ENCODE assay signal across 24 cellular contexts in the genomic region with DNA sequence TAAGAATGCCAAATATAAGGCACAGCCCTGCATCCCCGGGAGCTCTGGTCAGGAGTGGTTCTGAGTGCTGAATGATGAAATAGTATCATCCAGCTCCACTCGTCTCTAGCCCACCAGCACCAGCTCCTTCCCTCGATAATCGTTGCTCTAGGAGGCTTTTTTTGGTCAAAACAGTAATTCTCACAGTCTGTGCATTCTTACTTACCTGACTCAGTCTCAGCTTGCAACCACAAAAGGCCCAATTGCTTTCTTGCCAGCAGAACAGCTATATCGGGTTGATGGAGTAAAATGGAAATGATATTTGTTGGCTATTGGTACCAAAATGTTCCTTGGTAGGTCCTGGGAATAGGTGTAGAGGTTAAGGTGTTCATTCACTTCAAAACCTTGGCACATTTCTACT.
DNase-seq lines count a peak whose midpoint lies in the region; ATAC-seq and TF ChIP-seq lines count a peak whose summit lies in the region.
"Had no signal": no experiment of that assay in that cellular context is flagged by ENCODE, and none has a peak within 500 bp of the region (broad histone marks: within the 10 kb centered on the region; RNA-seq: fewer than 3 reads in every experiment).

No MANE protein-coding gene starts in this region.

- no peak for TF ChIP-seq POLR2A in right lobe of liver (IDR thresholded peaks at IDR 0.05)

- TF ChIP-seq CTCF in GM23338 (conservative IDR thresholded peaks at IDR 0.05; ENCODE audit: low read depth in 2 of 2) (no peak), astrocyte of the spinal cord (IDR thresholded peaks at IDR 0.05; ENCODE audit: low read depth, low read length) (no peak), smooth muscle cell (IDR thresholded peaks at IDR 0.05; ENCODE audit: borderline replicate concordance, insufficient read depth, poor library complexity, severe bottlenecking) (no peak), right lobe of liver (IDR thresholded peaks at IDR 0.05) (no peak)

- intact Hi-C loops in right lobe of liver (cut with DNase I) = no loop called here

- no peaks in the 10 kb centered on the region for H3K9me2 ChIP-seq in GM23338 (ENCODE audit: insufficient read depth)

- no peaks in the 10 kb centered on the region for H3K9me3 Mint-ChIP-seq in GM23338
- H3K9me3 Mint-ChIP-seq: CD4-positive, alpha-beta T cell; HFFc6 had no signal

- H2AFZ ChIP-seq in GM23338 (peak overlapping the region; percentile 72; the same call in 1 of the 2 replicates), smooth muscle cell (ENCODE audit: low read depth) (no peak overlapping the region)

- no peaks in the 10 kb centered on the region for H3K4me1 Mint-ChIP-seq in GM23338
- H3K4me1 Mint-ChIP-seq: CD14-positive monocyte; CD8-positive, alpha-beta memory T cell had no signal

- no peak overlapping the region for H3K27ac Mint-ChIP-seq in GM23338
- H3K27ac Mint-ChIP-seq: CD4-positive, alpha-beta T cell; CD8-positive, alpha-beta memory T cell; HFFc6 had no signal

- H3K79me2 ChIP-seq in GM23338 (replicated peaks; ENCODE audit: insufficient read depth) (no peaks in the 10 kb centered on the region), smooth muscle cell (ENCODE audit: low read depth) (no peaks in the 10 kb centered on the region)

- no peak overlapping the region for H3K4me3 Mint-ChIP-seq in GM23338
- H3K4me3 Mint-ChIP-seq: CD14-positive monocyte; CD4-positive, alpha-beta T cell; CD8-positive, alpha-beta memory T cell; HFFc6 had no signal

- H3K4me1 ChIP-seq in GM23338 (ENCODE audit: insufficient read depth) = no peaks in the 10 kb centered on the region
- H3K4me1 ChIP-seq in smooth muscle cell (ENCODE audit: low read depth) = peaks cover 11% of the 10 kb centered on the region
- peaks cover 0 to 19% (median 6%) of the 10 kb centered on the region in 4 donors for H3K4me1 ChIP-seq in right lobe of liver
- H3K4me1 ChIP-seq: BE2C; BLaER1 treated with 17β-estradiol and CSF1 and Interleukin-3, amounts not matched to agents 10 nM and 100 nM; HAP-1 had no signal

- no peak for ATAC-seq in GM23338
- no peak for ATAC-seq in right lobe of liver
- ATAC-seq: A549, GM12878 had no signal

- H3K36me3 Mint-ChIP-seq in GM23338 (ENCODE audit: low read depth) = no peaks in the 10 kb centered on the region
- H3K36me3 Mint-ChIP-seq: CD14-positive monocyte; CD8-positive, alpha-beta memory T cell had no signal

- H4K20me1 ChIP-seq in GM23338 (replicated peaks; ENCODE audit: insufficient read depth) (no peaks in the 10 kb centered on the region), smooth muscle cell (ENCODE audit: low read depth) (no peaks in the 10 kb centered on the region)
- H4K20me1 ChIP-seq: BLaER1 treated with 17β-estradiol and CSF1 and Interleukin-3, amounts not matched to agents 10 nM and 100 nM had no signal

- 44% methylated on average over 5 of the region's 5 CpGs for WGBS in smooth muscle cell (ENCODE audit: low lambda C conversion rate)
- WGBS in right lobe of liver (ENCODE audit: insufficient coverage, low coverage, low lambda C conversion rate, missing lambda C conversion rate) = 90% methylated on average over 5 of the region's 5 CpGs

- no peaks in the 10 kb centered on the region for H3K27me3 ChIP-seq in GM23338 (ENCODE audit: insufficient read depth)
- H3K27me3 ChIP-seq in smooth muscle cell (ENCODE audit: low read depth) = no peaks in the 10 kb centered on the region
- H3K27me3 ChIP-seq in right lobe of liver = no peaks in the 10 kb centered on the region
- H3K27me3 ChIP-seq: BE2C; BLaER1 treated with 17β-estradiol and CSF1 and Interleukin-3, amounts not matched to agents 10 nM and 100 nM had no signal

- H3K36me3 ChIP-seq in GM23338 (ENCODE audit: insufficient read depth) (no peaks in the 10 kb centered on the region), smooth muscle cell (ENCODE audit: low read depth) (no peaks in the 10 kb centered on the region), right lobe of liver (no peaks in the 10 kb centered on the region)
- H3K36me3 ChIP-seq: BE2C; BLaER1 treated with 17β-estradiol and CSF1 and Interleukin-3, amounts not matched to agents 10 nM and 100 nM; HAP-1 had no signal

- H3K27me3 Mint-ChIP-seq in GM23338 (ENCODE audit: insufficient read depth, low read depth, poor library complexity) = no peaks in the 10 kb centered on the region
- H3K27me3 Mint-ChIP-seq: CD8-positive, alpha-beta memory T cell had no signal

- H3K9me3 ChIP-seq in smooth muscle cell (replicated peaks; ENCODE audit: low read depth) (no peaks in the 10 kb centered on the region), right lobe of liver (no peaks in the 10 kb centered on the region)
- H3K9me3 ChIP-seq: A549; BE2C; BLaER1 treated with 17β-estradiol and CSF1 and Interleukin-3, amounts not matched to agents 10 nM and 100 nM; HAP-1 had no signal

- H3K27ac ChIP-seq in GM23338 (ENCODE audit: low read depth) (no peak overlapping the region), smooth muscle cell (ENCODE audit: low read depth) (no peak overlapping the region), right lobe of liver (no peak overlapping the region)
- H3K27ac ChIP-seq: A549; BLaER1 treated with 17β-estradiol and CSF1 and Interleukin-3, amounts not matched to agents 10 nM and 100 nM had no signal

- H3K4me2 ChIP-seq in GM23338 (no peak overlapping the region), smooth muscle cell (peak overlapping the region; percentile 1)
- H3K4me2 ChIP-seq: A549; BLaER1 treated with 17β-estradiol and CSF1 and Interleukin-3, amounts not matched to agents 10 nM and 100 nM had no signal

- H3F3A ChIP-seq in GM23338 (replicated peaks; ENCODE audit: low read depth) (no peaks in the 10 kb centered on the region), smooth muscle cell (ENCODE audit: low read depth) (no peaks in the 10 kb centered on the region)

- H3K9ac ChIP-seq in smooth muscle cell (ENCODE audit: low read depth) = no peak overlapping the region
- H3K9ac ChIP-seq: BLaER1 treated with 17β-estradiol and CSF1 and Interleukin-3, amounts not matched to agents 10 nM and 100 nM had no signal

- H3K4me3 ChIP-seq in GM23338 = no peak overlapping the region
- no peak overlapping the region for H3K4me3 ChIP-seq in astrocyte of the spinal cord (ENCODE audit: low read depth, low read length)
- no peak overlapping the region for H3K4me3 ChIP-seq in smooth muscle cell
- H3K4me3 ChIP-seq in right lobe of liver = no peak overlapping the region
- H3K4me3 ChIP-seq: A549; BLaER1 treated with 17β-estradiol and CSF1 and Interleukin-3, amounts not matched to agents 10 nM and 100 nM; GM12878; HAP-1 had no signal

- no peak for DNase-seq in GM23338 (ENCODE audit: low spot score)
- DNase-seq in amniotic epithelial cell (ENCODE audit: low read depth) = peak; percentile 30
- peak; percentile 40 for DNase-seq in astrocyte of the spinal cord (ENCODE audit: low read depth, low spot score)
- DNase-seq in smooth muscle cell (lab: John Stamatoyannopoulos, UW; ENCODE audit: unreplicated experiment) = no peak
- no peak for DNase-seq in anterior cingulate cortex (lab: John Stamatoyannopoulos, UW)
- no peak for DNase-seq in kidney glomerular epithelial cell (lab: John Stamatoyannopoulos, UW)
- no peak for DNase-seq in right lobe of liver
- DNase-seq: 8988T; ACHN; AML-193; BE2C; CD4-positive, alpha-beta T cell; CD8-positive, alpha-beta memory T cell; DMS 273 treated with DMSO at 0.1 percent for 48 hours; DMS79; EL; GDM1; GOT3; HFFc6 had no signal

- in situ Hi-C loops in astrocyte of the spinal cord (cut with HindIII; ENCODE audit: low sequenced_read_pairs) = no loop called here

TF ChIP-seq in GM23338, 12 proteins besides CTCF, POLR2A, EP300 and RAD21:
- TF ChIP-seq EZH2phosphoT487 (IDR thresholded peaks at IDR 0.05; ENCODE audit: unreplicated experiment) (no peak), NANOG (IDR thresholded peaks at IDR 0.05; ENCODE audit: borderline replicate concordance) (no peak), STAT1 (IDR thresholded peaks at IDR 0.05; ENCODE audit: unreplicated experiment) (no peak), ZNF331 (CRISPR knock-in tag; IDR thresholded peaks at IDR 0.05; ENCODE audit: low read depth) (no peak), EZH2 (IDR thresholded peaks at IDR 0.05; ENCODE audit: low read depth, unreplicated experiment) (no peak), JUNB (IDR thresholded peaks at IDR 0.05; ENCODE audit: unreplicated experiment) (no peak), ZNF114 (CRISPR knock-in tag; IDR thresholded peaks at IDR 0.05) (no peak)
TF ChIP-seq in GM23338: peak in this region for 0.

Comparison
In these comparisons a context has a peak if more than half of its experiments do, and no peak if none do; other contexts are left out.
1. DNase-seq: peak in amniotic epithelial cell (single experiment) and astrocyte of the spinal cord (single experiment); none in GM23338 (single experiment), smooth muscle cell (single experiment), anterior cingulate cortex (0 of 58), kidney glomerular epithelial cell (single experiment) and right lobe of liver (0 of 3).